In the genomic region with DNA sequence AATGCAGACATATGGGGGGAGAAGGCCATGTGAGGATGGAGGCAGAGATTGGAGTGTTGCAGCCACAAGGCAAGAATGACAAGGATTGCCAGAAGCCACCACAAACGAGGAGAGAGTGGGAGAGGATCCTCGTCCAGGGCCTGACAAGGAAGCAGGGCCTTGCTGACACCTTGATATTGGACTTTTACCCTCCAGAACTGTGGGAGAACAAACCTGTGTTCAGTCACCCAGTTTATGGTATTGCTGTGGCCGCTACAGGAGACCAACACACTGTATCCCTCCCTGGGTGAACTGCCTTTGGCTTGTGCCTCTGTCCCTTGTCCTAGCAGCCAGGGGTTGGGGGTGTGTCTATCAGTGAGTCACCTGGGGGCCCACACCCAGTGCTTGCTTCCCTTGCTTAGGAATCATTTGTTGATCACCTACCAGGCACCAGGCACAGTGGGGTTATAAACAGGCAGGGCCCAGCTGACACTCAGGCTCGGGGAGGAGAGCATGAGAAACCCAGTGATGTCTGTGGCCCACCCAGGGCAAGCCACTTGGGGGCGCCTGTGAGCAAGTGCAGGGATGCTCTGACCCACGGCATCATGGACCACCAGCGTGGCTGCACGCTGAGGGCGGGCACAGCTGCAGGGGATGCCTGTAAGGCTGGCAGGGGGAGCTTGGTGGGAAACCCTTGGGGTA, we compare ENCODE assay signal across 8 cellular contexts. TPM values are rescaled to one million over a fixed set of nuclear protein-coding genes. Genes with fewer than 3 reads are reported as not detected.
A peak's percentile ranks its signal among the peaks of the same experiment; 100 is the strongest.
DNase-seq lines count a peak whose midpoint lies in the region; TF ChIP-seq lines count a peak whose summit lies in the region.

No MANE protein-coding gene starts in this region.

- no peaks in the 10 kb centered on the region for H3F3A ChIP-seq in OCI-LY1 (ENCODE audit: insufficient read depth, low read length)

- no peak overlapping the region for H3K4me3 Mint-ChIP-seq in activated T-helper 1 cell treated with anti-CD3 and anti-CD28 coated beads, Interleukin-12 subunit alpha, Interleukin-12 subunit beta, Interleukin-2, Interleukin-4 antibody, amounts not matched to agents 30 ng/mL and 10 ng/mL and 1 ng/mL, durations not matched to agents 14 hours and 24 hours and 36 hours

- H3K36me3 ChIP-seq in OCI-LY1 (ENCODE audit: insufficient read depth, low read length) (no peaks in the 10 kb centered on the region), mammary epithelial cell (ENCODE audit: insufficient read depth, low read length) (no peaks in the 10 kb centered on the region)

- H3K4me1 ChIP-seq in OCI-LY1 (ENCODE audit: insufficient read depth, low read length, severe bottlenecking) (peaks cover 31% of the 10 kb centered on the region), mammary epithelial cell (ENCODE audit: insufficient read depth, low read length) (peaks cover 6% of the 10 kb centered on the region)

- dilution Hi-C loops in mammary epithelial cell (cut with HindIII; ENCODE audit: low sequenced_read_pairs) = no loop called here

- CTCF ChIA-PET in mammary epithelial cell (lab: Charles Lee; ENCODE audit: low non-redundant PET) = no interaction called here

- WGBS in mammary epithelial cell (ENCODE audit: low coverage, missing lambda C conversion rate) = 74% methylated on average over 3 of the region's 9 CpGs

- no peaks in the 10 kb centered on the region for H3K9me3 Mint-ChIP-seq in activated T-helper 1 cell treated with anti-CD3 and anti-CD28 coated beads, Interleukin-12 subunit alpha, Interleukin-12 subunit beta, Interleukin-2, Interleukin-4 antibody, amounts not matched to agents 30 ng/mL and 10 ng/mL and 1 ng/mL, durations not matched to agents 14 hours and 24 hours and 36 hours

- intact Hi-C loops in mammary epithelial cell (cut with micrococcal nuclease) = no loop called here
- intact Hi-C loops in activated T-helper 1 cell treated with anti-CD3 and anti-CD28 coated beads, Interleukin-12 subunit alpha, Interleukin-12 subunit beta, Interleukin-2, Interleukin-4 antibody, amounts not matched to agents 30 ng/mL and 10 ng/mL and 1 ng/mL, durations not matched to agents 14 hours and 24 hours and 36 hours (cut with micrococcal nuclease) = loop anchor here (1.0 kb wide), 1 partner anchor 107 kb away; no protein-coding TSS in a partner anchor

- H3K9me3 ChIP-seq in OCI-LY1 (ENCODE audit: low read length) = no peaks in the 10 kb centered on the region
- no peaks in the 10 kb centered on the region for H3K9me3 ChIP-seq in mammary epithelial cell (replicated peaks; ENCODE audit: insufficient read depth, low read length)

- no peaks in the 10 kb centered on the region for H3K79me2 ChIP-seq in OCI-LY1 (ENCODE audit: insufficient read depth, low read length)
- H3K79me2 ChIP-seq in mammary epithelial cell (ENCODE audit: insufficient read depth, low read length) = no peaks in the 10 kb centered on the region

- H3K27ac Mint-ChIP-seq in activated T-helper 1 cell treated with anti-CD3 and anti-CD28 coated beads, Interleukin-12 subunit alpha, Interleukin-12 subunit beta, Interleukin-2, Interleukin-4 antibody, amounts not matched to agents 30 ng/mL and 10 ng/mL and 1 ng/mL, durations not matched to agents 14 hours and 24 hours and 36 hours = no peak overlapping the region

- no peak overlapping the region; the same call in 1 of the 2 replicates for H2AFZ ChIP-seq in OCI-LY1 (ENCODE audit: low read length)
- no peak overlapping the region for H2AFZ ChIP-seq in mammary epithelial cell (ENCODE audit: low read depth, low read length)

- no TSS peak for BruUV-seq in mammary epithelial cell (replicated peaks; lab: Mats Ljungman, UMichigan)

- H3K4me2 ChIP-seq in OCI-LY1 (ENCODE audit: low read length) (no peak overlapping the region), mammary epithelial cell (ENCODE audit: insufficient read depth, low read depth, low read length) (no peak overlapping the region)

- H4K20me1 ChIP-seq in OCI-LY1 (ENCODE audit: insufficient read depth, low read length) (no peaks in the 10 kb centered on the region), mammary epithelial cell (ENCODE audit: insufficient read depth, low read length) (no peaks in the 10 kb centered on the region)

- peaks cover 3% of the 10 kb centered on the region for H3K36me3 Mint-ChIP-seq in activated T-helper 1 cell treated with anti-CD3 and anti-CD28 coated beads, Interleukin-12 subunit alpha, Interleukin-12 subunit beta, Interleukin-2, Interleukin-4 antibody, amounts not matched to agents 30 ng/mL and 10 ng/mL and 1 ng/mL, durations not matched to agents 14 hours and 24 hours and 36 hours (ENCODE audit: low read depth)

- H3K27ac ChIP-seq in OCI-LY1 (ENCODE audit: low read depth, low read length, poor library complexity, severe bottlenecking) = peak overlapping the region; percentile 72
- H3K27ac ChIP-seq in mammary epithelial cell (ENCODE audit: insufficient read depth, low read depth, low read length) = no peak overlapping the region

- H3K9me2 ChIP-seq in OCI-LY1 (ENCODE audit: low read depth, low read length) = no peaks in the 10 kb centered on the region

- H3K27me3 Mint-ChIP-seq in activated T-helper 1 cell treated with anti-CD3 and anti-CD28 coated beads, Interleukin-12 subunit alpha, Interleukin-12 subunit beta, Interleukin-2, Interleukin-4 antibody, amounts not matched to agents 30 ng/mL and 10 ng/mL and 1 ng/mL, durations not matched to agents 14 hours and 24 hours and 36 hours (ENCODE audit: insufficient read depth) = peaks cover 2% of the 10 kb centered on the region

- peaks cover 8% of the 10 kb centered on the region for H3K4me1 Mint-ChIP-seq in activated T-helper 1 cell treated with anti-CD3 and anti-CD28 coated beads, Interleukin-12 subunit alpha, Interleukin-12 subunit beta, Interleukin-2, Interleukin-4 antibody, amounts not matched to agents 30 ng/mL and 10 ng/mL and 1 ng/mL, durations not matched to agents 14 hours and 24 hours and 36 hours (ENCODE audit: low read depth)

- H3K9ac ChIP-seq in OCI-LY1 (ENCODE audit: low read length) = no peak overlapping the region
- H3K9ac ChIP-seq in mammary epithelial cell (ENCODE audit: insufficient read depth, low read length) = no peak overlapping the region

- H3K27me3 ChIP-seq in OCI-LY1 (ENCODE audit: insufficient read depth, low read length) (no peaks in the 10 kb centered on the region), mammary epithelial cell (ENCODE audit: insufficient read depth, low read length) (no peaks in the 10 kb centered on the region)

- in situ Hi-C loops in mammary epithelial cell (cut with MboI; ENCODE audit: low sequenced_read_pairs in 2 of 2) = no loop called here

- peak; percentile 33 for DNase-seq in DMS 273 (lab: John Stamatoyannopoulos, UW; ENCODE audit: unreplicated experiment)
- DNase-seq in DMS 273 treated with DMSO at 0.1 percent for 48 hours (lab: John Stamatoyannopoulos, UW) = no peak
- no peak for DNase-seq in mammary epithelial cell
- no peak for DNase-seq in retinal pigment epithelial cell (ENCODE audit: low read depth)
- no peak for DNase-seq in activated T-helper 1 cell treated with anti-CD3 and anti-CD28 coated beads, Interleukin-12 subunit alpha, Interleukin-12 subunit beta, Interleukin-2, Interleukin-4 antibody, amounts not matched to agents 30 ng/mL and 10 ng/mL and 1 ng/mL, durations not matched to agents 14 hours and 24 hours and 36 hours (ENCODE audit: low spot score)
- DNase-seq in NCI-H2029 treated with DMSO at 0.1 percent for 48 hours (lab: John Stamatoyannopoulos, UW) = no peak
- no peak for DNase-seq in epidermal melanocyte (ENCODE audit: insufficient read length, low spot score)

- TF ChIP-seq CTCF in OCI-LY1 (IDR thresholded peaks at IDR 0.05; ENCODE audit: low read length) (peak; percentile 93), mammary epithelial cell (conservative IDR thresholded peaks at IDR 0.05 in 1 of 2, IDR thresholded peaks at IDR 0.05 in 1 of 2; ENCODE audit: extremely low read depth in 1 of 2, insufficient read depth in 1 of 2, low read depth in 1 of 2, low read length in 2 of 2) (peak; percentile 34 to 39), retinal pigment epithelial cell (conservative IDR thresholded peaks at IDR 0.05; ENCODE audit: low read depth, low read length) (peak; percentile 53)

- H3K4me3 ChIP-seq in OCI-LY1 (ENCODE audit: low read depth, low read length, poor library complexity, severe bottlenecking) (no peak overlapping the region), mammary epithelial cell (replicated peaks in 1 of 3; ENCODE audit: insufficient read depth in 1 of 3, low read depth in 2 of 3, low read length in 3 of 3) (no peak overlapping the region), retinal pigment epithelial cell (ENCODE audit: low read length) (no peak overlapping the region)

RNA-seq across cellular contexts. Expression of a gene that starts 17.2 kb away (rescaled TPM):
- total RNA-seq in mammary epithelial cell = 10 to 100 TPM; 30.2 to 45.7 TPM
- polyA plus RNA-seq in mammary epithelial cell = 29.3 TPM
- 32.7 TPM for polyA minus RNA-seq in mammary epithelial cell
- total RNA-seq in activated T-helper 1 cell treated with anti-CD3 and anti-CD28 coated beads, Interleukin-12 subunit alpha, Interleukin-12 subunit beta, Interleukin-2, Interleukin-4 antibody, amounts not matched to agents 30 ng/mL and 10 ng/mL and 1 ng/mL, durations not matched to agents 14 hours and 24 hours and 36 hours = 47.9 and 48.6 TPM in 2 replicates

RNA-seq across cellular contexts. Expression of a gene that starts 46.6 kb away (rescaled TPM):
- 10 to 100 TPM; 34.0 to 49.8 TPM for total RNA-seq in mammary epithelial cell
- polyA plus RNA-seq in mammary epithelial cell = 52.5 TPM
- polyA minus RNA-seq in mammary epithelial cell = 11.8 TPM
- total RNA-seq in activated T-helper 1 cell treated with anti-CD3 and anti-CD28 coated beads, Interleukin-12 subunit alpha, Interleukin-12 subunit beta, Interleukin-2, Interleukin-4 antibody, amounts not matched to agents 30 ng/mL and 10 ng/mL and 1 ng/mL, durations not matched to agents 14 hours and 24 hours and 36 hours = 79.7 and 84.2 TPM in 2 replicates

Comparison
In these comparisons a context has a peak if more than half of its experiments do, and no peak if none do; other contexts are left out.
1. CTCF ChIP-seq: peak in every context shown above with its lines; median percentile 93 in OCI-LY1; 53 in retinal pigment epithelial cell; 36 in mammary epithelial cell.